Comparison of ENCODE assay signal across 6 cellular contexts in the genomic region with DNA sequence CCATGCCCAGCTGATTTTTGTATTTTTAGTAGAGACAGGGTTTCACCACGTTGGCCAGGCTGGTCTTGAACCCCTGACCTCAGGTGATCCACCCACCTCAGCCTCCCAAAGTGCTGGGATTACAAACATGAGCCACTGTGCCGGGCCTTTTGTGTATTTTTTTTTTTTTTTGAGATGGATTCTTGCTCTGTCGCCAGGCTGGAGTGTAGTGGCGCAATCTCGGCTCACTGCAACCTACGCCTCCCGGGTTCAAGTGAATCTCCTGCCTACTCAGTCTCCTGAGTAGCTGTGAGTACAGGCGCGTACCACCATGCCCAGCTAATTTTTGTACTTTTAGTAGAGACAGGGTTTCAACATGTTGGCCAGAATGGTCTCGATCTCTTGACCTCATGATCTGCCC. TPM values are rescaled to one million over a fixed set of nuclear protein-coding genes. Genes with fewer than 3 reads are reported as not detected.
DNase-seq lines count a peak whose midpoint lies in the region; ATAC-seq lines count a peak whose summit lies in the region.
"Not testable (repeated sequence)": the region's sequence is repeated elsewhere in the genome, so short reads cannot be mapped to it uniquely, and the experiment has no call there.

No MANE protein-coding gene starts in this region.

- H3K4me3 Mint-ChIP-seq in CD8-positive, alpha-beta memory T cell: peak overlapping the region in 2 of 7 donors; percentile 28 to 87
- peak overlapping the region; percentile 87 for H3K4me3 Mint-ChIP-seq in T-helper 17 cell
- peak overlapping the region; percentile 77 for H3K4me3 Mint-ChIP-seq in activated CD8-positive, alpha-beta T cell treated with anti-CD3 and anti-CD28 coated beads, Interleukin-2, amount 10 ng/mL, durations not matched to agents 7 days and 5 days
- not testable (repeated sequence) for H3K4me3 Mint-ChIP-seq in activated naive CD4-positive, alpha-beta T cell treated with anti-CD3 and anti-CD28 coated beads, Interleukin-2, amount 10 ng/mL, durations not matched to agents 7 days and 5 days
- H3K4me3 Mint-ChIP-seq in stimulated activated naive CD8-positive, alpha-beta T cell treated with anti-CD3 and anti-CD28 coated beads, Interleukin-15, Interleukin-2, amounts not matched to agents 100 ng/mL and 50 ng/mL, for 24 hours: peak overlapping the region; percentile 77

- peak overlapping the region; percentile 26 to 99 (median 92) for H3K27ac Mint-ChIP-seq in CD8-positive, alpha-beta memory T cell
- not testable (repeated sequence) for H3K27ac Mint-ChIP-seq in T-helper 17 cell
- peak overlapping the region; percentile 93 for H3K27ac Mint-ChIP-seq in activated CD8-positive, alpha-beta T cell treated with anti-CD3 and anti-CD28 coated beads, Interleukin-2, amount 10 ng/mL, durations not matched to agents 7 days and 5 days
- peak overlapping the region; percentile 89 for H3K27ac Mint-ChIP-seq in activated naive CD4-positive, alpha-beta T cell treated with anti-CD3 and anti-CD28 coated beads, Interleukin-2, amount 10 ng/mL, durations not matched to agents 7 days and 5 days
- H3K27ac Mint-ChIP-seq in stimulated activated naive CD8-positive, alpha-beta T cell treated with anti-CD3 and anti-CD28 coated beads, Interleukin-15, Interleukin-2, amounts not matched to agents 100 ng/mL and 50 ng/mL, for 24 hours: peak overlapping the region; percentile 90

- H3K9me3 Mint-ChIP-seq in CD8-positive, alpha-beta memory T cell; activated CD8-positive, alpha-beta T cell treated with anti-CD3 and anti-CD28 coated beads, Interleukin-2, amount 10 ng/mL, durations not matched to agents 7 days and 5 days (ENCODE audit: insufficient read depth); activated naive CD4-positive, alpha-beta T cell treated with anti-CD3 and anti-CD28 coated beads, Interleukin-2, amount 10 ng/mL, durations not matched to agents 7 days and 5 days; stimulated activated naive CD8-positive, alpha-beta T cell treated with anti-CD3 and anti-CD28 coated beads, Interleukin-15, Interleukin-2, amounts not matched to agents 100 ng/mL and 50 ng/mL, for 24 hours: not testable (repeated sequence)

- CTCF ChIA-PET in CD8-positive, alpha-beta memory T cell (lab: Charles Lee): interaction anchor here (0.9 to 4.8 kb wide), 4 partner anchors 23 to 151 kb away, joined by 3 to 23 read pairs (median 8); partner anchors contain the start of gene AJM1
- CTCF ChIA-PET in activated CD8-positive, alpha-beta T cell treated with anti-CD3 and anti-CD28 coated beads, Interleukin-2, amount 10 ng/mL, durations not matched to agents 7 days and 5 days (lab: Charles Lee): interaction anchor here (1.2 to 1.5 kb wide), 2 partner anchors 32 to 37 kb away, joined by 3 to 5 read pairs; partner anchors contain the start of gene MAMDC4
- CTCF ChIA-PET in activated naive CD4-positive, alpha-beta T cell treated with anti-CD3 and anti-CD28 coated beads, Interleukin-2, amount 10 ng/mL, durations not matched to agents 7 days and 5 days (lab: Charles Lee): interaction anchor here (1.2 to 1.7 kb wide), 2 partner anchors 36 to 41 kb away, joined by 4 read pairs; partner anchors contain the start of gene AJM1

- not testable (repeated sequence) for ATAC-seq in T-helper 17 cell; activated CD8-positive, alpha-beta T cell treated with anti-CD3 and anti-CD28 coated beads, Interleukin-2, amount 10 ng/mL, durations not matched to agents 7 days and 5 days

- not testable (repeated sequence) for H3K27ac ChIP-seq in CD8-positive, alpha-beta memory T cell (ENCODE audit: low read depth, low read length)
- peak overlapping the region; percentile 76 for H3K27ac ChIP-seq in effector memory CD4-positive, alpha-beta T cell (ENCODE audit: insufficient read depth, low read length, poor library complexity, severe bottlenecking)

- H3K4me1 Mint-ChIP-seq in CD8-positive, alpha-beta memory T cell: peaks cover 27 to 52% (median 32%) of the 10 kb centered on the region in 3 donors
- peaks cover 18% of the 10 kb centered on the region for H3K4me1 Mint-ChIP-seq in T-helper 17 cell
- H3K4me1 Mint-ChIP-seq in activated CD8-positive, alpha-beta T cell treated with anti-CD3 and anti-CD28 coated beads, Interleukin-2, amount 10 ng/mL, durations not matched to agents 7 days and 5 days (ENCODE audit: low read depth): peaks cover 58% of the 10 kb centered on the region
- peaks cover 59% of the 10 kb centered on the region for H3K4me1 Mint-ChIP-seq in activated naive CD4-positive, alpha-beta T cell treated with anti-CD3 and anti-CD28 coated beads, Interleukin-2, amount 10 ng/mL, durations not matched to agents 7 days and 5 days
- H3K4me1 Mint-ChIP-seq in stimulated activated naive CD8-positive, alpha-beta T cell treated with anti-CD3 and anti-CD28 coated beads, Interleukin-15, Interleukin-2, amounts not matched to agents 100 ng/mL and 50 ng/mL, for 24 hours (ENCODE audit: low read depth): peaks cover 63% of the 10 kb centered on the region

- peaks cover 41% of the 10 kb centered on the region for H3K4me1 ChIP-seq in CD8-positive, alpha-beta memory T cell (ENCODE audit: insufficient read depth, low read length)
- peaks cover 41% of the 10 kb centered on the region for H3K4me1 ChIP-seq in effector memory CD4-positive, alpha-beta T cell (ENCODE audit: control insufficient read depth, insufficient read depth, low read length, poor library complexity, severe bottlenecking)

- H3K9me3 ChIP-seq in CD8-positive, alpha-beta memory T cell (ENCODE audit: low read length); T-helper 17 cell (ENCODE audit: control insufficient read depth, low read length, poor library complexity, severe bottlenecking); effector memory CD4-positive, alpha-beta T cell (ENCODE audit: control insufficient read depth, low read length): not testable (repeated sequence)

- not testable (repeated sequence) for H3K36me3 ChIP-seq in CD8-positive, alpha-beta memory T cell (ENCODE audit: insufficient read depth, low read length); effector memory CD4-positive, alpha-beta T cell (ENCODE audit: control insufficient read depth, insufficient read depth, low read length)

- H3K27me3 Mint-ChIP-seq in CD8-positive, alpha-beta memory T cell; T-helper 17 cell; activated CD8-positive, alpha-beta T cell treated with anti-CD3 and anti-CD28 coated beads, Interleukin-2, amount 10 ng/mL, durations not matched to agents 7 days and 5 days (ENCODE audit: low read depth); activated naive CD4-positive, alpha-beta T cell treated with anti-CD3 and anti-CD28 coated beads, Interleukin-2, amount 10 ng/mL, durations not matched to agents 7 days and 5 days; stimulated activated naive CD8-positive, alpha-beta T cell treated with anti-CD3 and anti-CD28 coated beads, Interleukin-15, Interleukin-2, amounts not matched to agents 100 ng/mL and 50 ng/mL, for 24 hours: not testable (repeated sequence)

- not testable (repeated sequence) for H3K27me3 ChIP-seq in CD8-positive, alpha-beta memory T cell (ENCODE audit: insufficient read depth, low read length, poor library complexity, severe bottlenecking); effector memory CD4-positive, alpha-beta T cell (replicated peaks; ENCODE audit: control insufficient read depth, insufficient read depth, low read length, poor library complexity, severe bottlenecking)

- DNase-seq in CD8-positive, alpha-beta memory T cell; T-helper 17 cell; activated CD8-positive, alpha-beta T cell treated with anti-CD3 and anti-CD28 coated beads, Interleukin-2, amount 10 ng/mL, durations not matched to agents 7 days and 5 days; activated naive CD4-positive, alpha-beta T cell treated with anti-CD3 and anti-CD28 coated beads, Interleukin-2, amount 10 ng/mL, durations not matched to agents 7 days and 5 days; effector memory CD4-positive, alpha-beta T cell: not testable (repeated sequence)

- not testable (repeated sequence) for H3K4me3 ChIP-seq in CD8-positive, alpha-beta memory T cell (ENCODE audit: low read length); effector memory CD4-positive, alpha-beta T cell (ENCODE audit: insufficient read depth, low read depth, low read length, poor library complexity, severe bottlenecking)

- not testable (repeated sequence) for H3K36me3 Mint-ChIP-seq in CD8-positive, alpha-beta memory T cell; T-helper 17 cell (ENCODE audit: low read depth); stimulated activated naive CD8-positive, alpha-beta T cell treated with anti-CD3 and anti-CD28 coated beads, Interleukin-15, Interleukin-2, amounts not matched to agents 100 ng/mL and 50 ng/mL, for 24 hours (ENCODE audit: low read depth)
- peaks cover 15% of the 10 kb centered on the region for H3K36me3 Mint-ChIP-seq in activated CD8-positive, alpha-beta T cell treated with anti-CD3 and anti-CD28 coated beads, Interleukin-2, amount 10 ng/mL, durations not matched to agents 7 days and 5 days (ENCODE audit: low read depth)
- peaks cover 10% of the 10 kb centered on the region for H3K36me3 Mint-ChIP-seq in activated naive CD4-positive, alpha-beta T cell treated with anti-CD3 and anti-CD28 coated beads, Interleukin-2, amount 10 ng/mL, durations not matched to agents 7 days and 5 days

- POLR2A ChIA-PET in CD8-positive, alpha-beta memory T cell (lab: Charles Lee): not testable (repeated sequence)
- POLR2A ChIA-PET in activated CD8-positive, alpha-beta T cell treated with anti-CD3 and anti-CD28 coated beads, Interleukin-2, amount 10 ng/mL, durations not matched to agents 7 days and 5 days (lab: Charles Lee): interaction anchor here (1.2 kb wide), 1 partner anchor 13 kb away, joined by 5 read pairs; no protein-coding TSS in a partner anchor

RNA-seq across cellular contexts. Expression of gene TRAF2, which starts 2.6 kb away (rescaled TPM):
- 10 to 100 TPM; 53.2 to 60.5 TPM for total RNA-seq in CD8-positive, alpha-beta memory T cell
- 23.1 TPM for polyA plus RNA-seq in CD8-positive, alpha-beta memory T cell
- total RNA-seq in T-helper 17 cell: 10 to 100 TPM; 20.8 to 21.4 TPM
- 10 to 100 TPM; 48.5 to 57.2 TPM for total RNA-seq in activated CD8-positive, alpha-beta T cell treated with anti-CD3 and anti-CD28 coated beads, Interleukin-2, amount 10 ng/mL, durations not matched to agents 7 days and 5 days

RNA-seq across cellular contexts. Expression of gene EDF1, which starts 17.6 kb away (rescaled TPM):
- total RNA-seq in CD8-positive, alpha-beta memory T cell: 100 to 1,000 TPM; 354 to 356 TPM
- 476 TPM for polyA plus RNA-seq in CD8-positive, alpha-beta memory T cell
- total RNA-seq in T-helper 17 cell: 100 to 1,000 TPM; 212 to 224 TPM
- total RNA-seq in activated CD8-positive, alpha-beta T cell treated with anti-CD3 and anti-CD28 coated beads, Interleukin-2, amount 10 ng/mL, durations not matched to agents 7 days and 5 days: 100 to 1,000 TPM; 279 to 310 TPM

RNA-seq across cellular contexts. Expression of gene MAMDC4, which starts 31.5 kb away (rescaled TPM):
- 10 to 100 TPM; 12.2 to 12.9 TPM for total RNA-seq in CD8-positive, alpha-beta memory T cell
- not detected for polyA plus RNA-seq in CD8-positive, alpha-beta memory T cell
- total RNA-seq in T-helper 17 cell: 1 to 10 TPM; 3.4 TPM
- total RNA-seq in activated CD8-positive, alpha-beta T cell treated with anti-CD3 and anti-CD28 coated beads, Interleukin-2, amount 10 ng/mL, durations not matched to agents 7 days and 5 days: 10 to 100 TPM; 14.7 to 15.8 TPM

RNA-seq across cellular contexts. Expression of gene PHPT1, which starts 34.5 kb away (rescaled TPM):
- total RNA-seq in CD8-positive, alpha-beta memory T cell: 100 to 1,000 TPM; 108 to 110 TPM
- 100.0 TPM for polyA plus RNA-seq in CD8-positive, alpha-beta memory T cell
- 10 to 100 TPM; 33.8 to 36.2 TPM for total RNA-seq in T-helper 17 cell
- 100 to 1,000 TPM; 108 to 119 TPM for total RNA-seq in activated CD8-positive, alpha-beta T cell treated with anti-CD3 and anti-CD28 coated beads, Interleukin-2, amount 10 ng/mL, durations not matched to agents 7 days and 5 days

RNA-seq across cellular contexts. Expression of gene AJM1, which starts 41.4 kb away (rescaled TPM):
- 1 to 10 TPM; 3.2 TPM for total RNA-seq in CD8-positive, alpha-beta memory T cell
- polyA plus RNA-seq in CD8-positive, alpha-beta memory T cell: 0.39 TPM
- total RNA-seq in T-helper 17 cell: 1 to 10 TPM; 2.9 to 3.7 TPM
- total RNA-seq in activated CD8-positive, alpha-beta T cell treated with anti-CD3 and anti-CD28 coated beads, Interleukin-2, amount 10 ng/mL, durations not matched to agents 7 days and 5 days: 1 to 10 TPM; 5.3 to 5.6 TPM
